ENCODE assay signal across 1 cellular context in the genomic region with DNA sequence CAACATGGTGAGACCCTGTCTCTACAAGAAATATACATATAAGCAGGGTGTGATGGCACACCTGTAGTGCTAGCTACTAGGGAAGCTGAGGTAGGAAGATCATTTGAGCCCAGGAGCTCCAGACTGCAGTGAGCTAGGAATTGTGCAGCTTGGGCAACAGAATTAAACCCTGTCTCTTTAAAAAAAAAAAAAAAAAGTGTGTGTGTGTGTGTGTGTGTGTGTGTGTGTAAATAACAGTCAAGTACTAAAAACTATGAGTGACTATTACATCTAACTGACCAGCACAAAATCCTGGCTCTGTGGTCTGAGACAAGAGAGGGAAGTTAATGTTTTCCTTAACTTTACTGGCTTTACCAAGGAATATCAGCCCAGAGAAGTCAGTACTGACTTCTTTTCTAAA.
TF ChIP-seq lines count a peak whose summit lies in the region.

No MANE protein-coding gene starts in this region.

TF ChIP-seq in HEK293, 187 proteins besides CTCF, POLR2A, EP300 and RAD21 (continued from another document):
- TF ChIP-seq, protein P1, sequence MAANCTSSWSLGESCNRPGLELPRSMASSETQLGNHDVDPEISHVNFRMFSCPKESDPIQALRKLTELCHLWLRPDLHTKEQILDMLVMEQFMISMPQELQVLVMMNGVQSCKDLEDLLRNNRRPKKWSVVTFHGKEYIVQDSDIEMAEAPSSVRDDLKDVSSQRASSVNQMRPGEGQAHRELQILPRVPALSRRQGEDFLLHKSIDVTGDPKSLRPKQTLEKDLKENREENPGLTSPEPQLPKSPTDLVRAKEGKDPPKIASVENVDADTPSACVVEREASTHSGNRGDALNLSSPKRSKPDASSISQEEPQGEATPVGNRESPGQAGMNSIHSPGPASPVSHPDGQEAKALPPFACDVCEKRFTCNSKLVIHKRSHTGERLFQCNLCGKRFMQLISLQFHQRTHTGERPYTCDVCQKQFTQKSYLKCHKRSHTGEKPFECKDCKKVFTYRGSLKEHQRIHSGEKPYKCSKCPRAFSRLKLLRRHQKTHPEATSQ (tag by site-specific recombination; IDR thresholded peaks at IDR 0.05) = no peak
- TF ChIP-seq, protein P2, sequence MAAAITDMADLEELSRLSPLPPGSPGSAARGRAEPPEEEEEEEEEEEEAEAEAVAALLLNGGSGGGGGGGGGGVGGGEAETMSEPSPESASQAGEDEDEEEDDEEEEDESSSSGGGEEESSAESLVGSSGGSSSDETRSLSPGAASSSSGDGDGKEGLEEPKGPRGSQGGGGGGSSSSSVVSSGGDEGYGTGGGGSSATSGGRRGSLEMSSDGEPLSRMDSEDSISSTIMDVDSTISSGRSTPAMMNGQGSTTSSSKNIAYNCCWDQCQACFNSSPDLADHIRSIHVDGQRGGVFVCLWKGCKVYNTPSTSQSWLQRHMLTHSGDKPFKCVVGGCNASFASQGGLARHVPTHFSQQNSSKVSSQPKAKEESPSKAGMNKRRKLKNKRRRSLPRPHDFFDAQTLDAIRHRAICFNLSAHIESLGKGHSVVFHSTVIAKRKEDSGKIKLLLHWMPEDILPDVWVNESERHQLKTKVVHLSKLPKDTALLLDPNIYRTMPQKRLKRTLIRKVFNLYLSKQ (tag by site-specific recombination; IDR thresholded peaks at IDR 0.05; ENCODE audit: borderline replicate concordance) = no peak
- TF ChIP-seq, protein P3, sequence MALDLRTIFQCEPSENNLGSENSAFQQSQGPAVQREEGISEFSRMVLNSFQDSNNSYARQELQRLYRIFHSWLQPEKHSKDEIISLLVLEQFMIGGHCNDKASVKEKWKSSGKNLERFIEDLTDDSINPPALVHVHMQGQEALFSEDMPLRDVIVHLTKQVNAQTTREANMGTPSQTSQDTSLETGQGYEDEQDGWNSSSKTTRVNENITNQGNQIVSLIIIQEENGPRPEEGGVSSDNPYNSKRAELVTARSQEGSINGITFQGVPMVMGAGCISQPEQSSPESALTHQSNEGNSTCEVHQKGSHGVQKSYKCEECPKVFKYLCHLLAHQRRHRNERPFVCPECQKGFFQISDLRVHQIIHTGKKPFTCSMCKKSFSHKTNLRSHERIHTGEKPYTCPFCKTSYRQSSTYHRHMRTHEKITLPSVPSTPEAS (tag by site-specific recombination; IDR thresholded peaks at IDR 0.05) = peak; percentile 80
